Comparison of ENCODE assay signal across 2 cellular contexts in genomic region chr16:20773679-20774078, GRCh38.
TF ChIP-seq lines count a peak whose summit lies in the region.

No MANE protein-coding gene starts in this region.

TF ChIP-seq in liver, 16 proteins besides CTCF, POLR2A, EP300 and RAD21:
- TF ChIP-seq RXRA (IDR thresholded peaks at IDR 0.05) = peak in 1 of 2 donors; percentile 6
- TF ChIP-seq REST (IDR thresholded peaks at IDR 0.05) = no peak
- TF ChIP-seq TAF1 (conservative IDR thresholded peaks at IDR 0.05) = no peak
- TF ChIP-seq YY1 (IDR thresholded peaks at IDR 0.05) = no peak
- TF ChIP-seq GABPA (IDR thresholded peaks at IDR 0.05 in 1 of 2, conservative IDR thresholded peaks at IDR 0.05 in 1 of 2) = no peak
- no peak for TF ChIP-seq NR2F2 (IDR thresholded peaks at IDR 0.05)
- TF ChIP-seq EGR1 (IDR thresholded peaks at IDR 0.05; ENCODE audit: low read depth in 2 of 2) = no peak
- TF ChIP-seq SP1 (IDR thresholded peaks at IDR 0.05) = peak; percentile 16
- peak; percentile 44 for TF ChIP-seq FOXA2 (IDR thresholded peaks at IDR 0.05)
- TF ChIP-seq MAX (IDR thresholded peaks at IDR 0.05) = peak; percentile 32
- TF ChIP-seq ZBTB33 (IDR thresholded peaks at IDR 0.05) = no peak
- TF ChIP-seq JUND (IDR thresholded peaks at IDR 0.05) = no peak
- no peak for TF ChIP-seq HNF4G (IDR thresholded peaks at IDR 0.05)
- no peak for TF ChIP-seq FOXA1 (IDR thresholded peaks at IDR 0.05)
- peak; percentile 62 to 76 for TF ChIP-seq HNF4A (conservative IDR thresholded peaks at IDR 0.05)
- TF ChIP-seq ATF3 (IDR thresholded peaks at IDR 0.05) = no peak

TF ChIP-seq in HepG2, 621 proteins besides CTCF, POLR2A, EP300 and RAD21:
- TF ChIP-seq ZNF724P (CRISPR knock-in tag; IDR thresholded peaks at IDR 0.05; ENCODE audit: borderline replicate concordance) (no peak), ZSCAN21 (CRISPR knock-in tag; IDR thresholded peaks at IDR 0.05; ENCODE audit: borderline replicate concordance) (no peak), TFDP1 (CRISPR knock-in tag; IDR thresholded peaks at IDR 0.05; ENCODE audit: borderline replicate concordance) (no peak), BORCS8-MEF2B (CRISPR knock-in tag; IDR thresholded peaks at IDR 0.05) (no peak)
